ENCODE assay signal across 13 cellular contexts in genomic region chr15:60844431-60845174, GRCh38.
DNase-seq lines count a peak whose midpoint lies in the region; ATAC-seq lines count a peak whose summit lies in the region.
"Had no signal": no experiment of that assay in that cellular context is flagged by ENCODE, and none has a peak within 500 bp of the region (broad histone marks: within the 10 kb centered on the region; RNA-seq: fewer than 3 reads in every experiment).

No MANE protein-coding gene starts in this region.

- no peaks in the 10 kb centered on the region for H3K27me3 Mint-ChIP-seq in T-cell
- H3K27me3 Mint-ChIP-seq in activated CD8-positive, alpha-beta memory T cell treated with anti-CD3 and anti-CD28 coated beads, Interleukin-2, amount 10 ng/mL, durations not matched to agents 7 days and 5 days: peaks cover 78% of the 10 kb centered on the region
- H3K27me3 Mint-ChIP-seq in activated naive CD8-positive, alpha-beta T cell treated with anti-CD3 and anti-CD28 coated beads, Interleukin-2, amount 10 ng/mL, durations not matched to agents 7 days and 5 days: peaks cover 16% of the 10 kb centered on the region

- H3K27ac Mint-ChIP-seq in T-cell: peak overlapping the region; percentile 95 to 99
- peak overlapping the region; percentile 77 for H3K27ac Mint-ChIP-seq in activated CD8-positive, alpha-beta memory T cell treated with anti-CD3 and anti-CD28 coated beads, Interleukin-2, amount 10 ng/mL, durations not matched to agents 7 days and 5 days
- H3K27ac Mint-ChIP-seq in activated naive CD8-positive, alpha-beta T cell treated with anti-CD3 and anti-CD28 coated beads, Interleukin-2, amount 10 ng/mL, durations not matched to agents 7 days and 5 days: peak overlapping the region; percentile 24
- H3K27ac Mint-ChIP-seq: nephron had no signal

- H3K36me3 Mint-ChIP-seq in T-cell: no peaks in the 10 kb centered on the region
- no peaks in the 10 kb centered on the region for H3K36me3 Mint-ChIP-seq in activated CD8-positive, alpha-beta memory T cell treated with anti-CD3 and anti-CD28 coated beads, Interleukin-2, amount 10 ng/mL, durations not matched to agents 7 days and 5 days
- H3K36me3 Mint-ChIP-seq in activated naive CD8-positive, alpha-beta T cell treated with anti-CD3 and anti-CD28 coated beads, Interleukin-2, amount 10 ng/mL, durations not matched to agents 7 days and 5 days: no peaks in the 10 kb centered on the region

- CTCF ChIA-PET in T-cell (lab: Charles Lee): interaction anchor here in 1 of 2 donors (1.0 to 2.2 kb wide), 8 partner anchors 18 to 324 kb away, joined by 3 to 18 read pairs (median 6); no protein-coding TSS in a partner anchor
- CTCF ChIA-PET in activated CD8-positive, alpha-beta memory T cell treated with anti-CD3 and anti-CD28 coated beads, Interleukin-2, amount 10 ng/mL, durations not matched to agents 7 days and 5 days (lab: Charles Lee): interaction anchor here (0.8 to 1.3 kb wide), 7 partner anchors 10 to 262 kb away, joined by 3 to 6 read pairs (median 3); no protein-coding TSS in a partner anchor

- peaks cover 84 to 88% (median 85%) of the 10 kb centered on the region in 3 donors for H3K4me1 Mint-ChIP-seq in T-cell
- H3K4me1 Mint-ChIP-seq in activated CD8-positive, alpha-beta memory T cell treated with anti-CD3 and anti-CD28 coated beads, Interleukin-2, amount 10 ng/mL, durations not matched to agents 7 days and 5 days: peaks cover 67% of the 10 kb centered on the region
- peaks cover 62% of the 10 kb centered on the region for H3K4me1 Mint-ChIP-seq in activated naive CD8-positive, alpha-beta T cell treated with anti-CD3 and anti-CD28 coated beads, Interleukin-2, amount 10 ng/mL, durations not matched to agents 7 days and 5 days

- DNase-seq in T-cell (peak; percentile 39 to 84 (median 70)), NCI-H526 (lab: John Stamatoyannopoulos, UW) (no peak)
- DNase-seq in activated CD8-positive, alpha-beta memory T cell treated with anti-CD3 and anti-CD28 coated beads, Interleukin-2, amount 10 ng/mL, durations not matched to agents 7 days and 5 days: peak; percentile 86
- peak; percentile 50 for DNase-seq in activated naive CD8-positive, alpha-beta T cell treated with anti-CD3 and anti-CD28 coated beads, Interleukin-2, amount 10 ng/mL, durations not matched to agents 7 days and 5 days
- DNase-seq in stimulated activated CD8-positive, alpha-beta memory T cell treated with anti-CD3 and anti-CD28 coated beads, Interleukin-15, amount 100 ng/mL, for 1 hour (ENCODE audit: low read depth): peak; percentile 39
- DNase-seq: caudate nucleus, H7, KG1, PC-3 had no signal

- no peaks in the 10 kb centered on the region for H3K9me3 Mint-ChIP-seq in T-cell
- no peaks in the 10 kb centered on the region for H3K9me3 Mint-ChIP-seq in activated CD8-positive, alpha-beta memory T cell treated with anti-CD3 and anti-CD28 coated beads, Interleukin-2, amount 10 ng/mL, durations not matched to agents 7 days and 5 days (ENCODE audit: low read depth)
- no peaks in the 10 kb centered on the region for H3K9me3 Mint-ChIP-seq in activated naive CD8-positive, alpha-beta T cell treated with anti-CD3 and anti-CD28 coated beads, Interleukin-2, amount 10 ng/mL, durations not matched to agents 7 days and 5 days

- H3K4me3 Mint-ChIP-seq in T-cell: peak overlapping the region; percentile 67 to 71 (median 69)
- peak overlapping the region; percentile 51 for H3K4me3 Mint-ChIP-seq in activated CD8-positive, alpha-beta memory T cell treated with anti-CD3 and anti-CD28 coated beads, Interleukin-2, amount 10 ng/mL, durations not matched to agents 7 days and 5 days
- H3K4me3 Mint-ChIP-seq in activated naive CD8-positive, alpha-beta T cell treated with anti-CD3 and anti-CD28 coated beads, Interleukin-2, amount 10 ng/mL, durations not matched to agents 7 days and 5 days: peak overlapping the region; percentile 56
- H3K4me3 Mint-ChIP-seq: nephron had no signal

- POLR2A ChIA-PET in T-cell (lab: Charles Lee): interaction anchor here (0.9 to 1.8 kb wide), 5 partner anchors 55 to 270 kb away, joined by 3 to 7 read pairs (median 3); no protein-coding TSS in a partner anchor
- POLR2A ChIA-PET in activated naive CD8-positive, alpha-beta T cell treated with anti-CD3 and anti-CD28 coated beads, Interleukin-2, amount 10 ng/mL, durations not matched to agents 7 days and 5 days (lab: Charles Lee): interaction anchor here (0.9 to 1.6 kb wide), 4 partner anchors 9 to 366 kb away, joined by 3 to 4 read pairs (median 3); partner anchors contain the start of gene ICE2

- ATAC-seq in T-cell (replicated peaks in 1 of 4): peak; percentile 85 to 89 (median 88)
- ATAC-seq in activated CD8-positive, alpha-beta memory T cell treated with anti-CD3 and anti-CD28 coated beads, Interleukin-2, amount 10 ng/mL, durations not matched to agents 7 days and 5 days: peak; percentile 67
- ATAC-seq in activated naive CD8-positive, alpha-beta T cell treated with anti-CD3 and anti-CD28 coated beads, Interleukin-2, amount 10 ng/mL, durations not matched to agents 7 days and 5 days (ENCODE audit: low read depth): peak; percentile 75
- no peak for ATAC-seq in GM18868 (IDR thresholded peaks at IDR 0.05; ENCODE audit: unreplicated experiment)
- ATAC-seq in GM18907 (IDR thresholded peaks at IDR 0.05; ENCODE audit: unreplicated experiment): no peak
- ATAC-seq in HG02840 (IDR thresholded peaks at IDR 0.05; ENCODE audit: low FRiP score, unreplicated experiment): no peak
- ATAC-seq: PC-3 had no signal

Comparison
In these comparisons a context has a peak if more than half of its experiments do, and no peak if none do; other contexts are left out.
1. ATAC-seq: peak in T-cell (4 of 4), activated CD8-positive, alpha-beta memory T cell treated with anti-CD3 and anti-CD28 coated beads, Interleukin-2, amount 10 ng/mL, durations not matched to agents 7 days and 5 days (single experiment) and activated naive CD8-positive, alpha-beta T cell treated with anti-CD3 and anti-CD28 coated beads, Interleukin-2, amount 10 ng/mL, durations not matched to agents 7 days and 5 days (single experiment); none in GM18868 (single experiment), GM18907 (single experiment) and HG02840 (single experiment).
2. DNase-seq: peak in T-cell (34 of 34), activated CD8-positive, alpha-beta memory T cell treated with anti-CD3 and anti-CD28 coated beads, Interleukin-2, amount 10 ng/mL, durations not matched to agents 7 days and 5 days (single experiment), activated naive CD8-positive, alpha-beta T cell treated with anti-CD3 and anti-CD28 coated beads, Interleukin-2, amount 10 ng/mL, durations not matched to agents 7 days and 5 days (single experiment) and stimulated activated CD8-positive, alpha-beta memory T cell treated with anti-CD3 and anti-CD28 coated beads, Interleukin-15, amount 100 ng/mL, for 1 hour (single experiment); none in NCI-H526 (0 of 2).
3. H3K27ac Mint-ChIP-seq: peak in every context shown above with its lines; median percentile 97 in T-cell; 77 in activated CD8-positive, alpha-beta memory T cell treated with anti-CD3 and anti-CD28 coated beads, Interleukin-2, amount 10 ng/mL, durations not matched to agents 7 days and 5 days; 24 in activated naive CD8-positive, alpha-beta T cell treated with anti-CD3 and anti-CD28 coated beads, Interleukin-2, amount 10 ng/mL, durations not matched to agents 7 days and 5 days.
4. Peak in every context shown above with its lines, with median percentiles within 50 percentile points of each other: H3K4me3 Mint-ChIP-seq.